ENCODE assay signal across 23 cellular contexts in the genomic region with DNA sequence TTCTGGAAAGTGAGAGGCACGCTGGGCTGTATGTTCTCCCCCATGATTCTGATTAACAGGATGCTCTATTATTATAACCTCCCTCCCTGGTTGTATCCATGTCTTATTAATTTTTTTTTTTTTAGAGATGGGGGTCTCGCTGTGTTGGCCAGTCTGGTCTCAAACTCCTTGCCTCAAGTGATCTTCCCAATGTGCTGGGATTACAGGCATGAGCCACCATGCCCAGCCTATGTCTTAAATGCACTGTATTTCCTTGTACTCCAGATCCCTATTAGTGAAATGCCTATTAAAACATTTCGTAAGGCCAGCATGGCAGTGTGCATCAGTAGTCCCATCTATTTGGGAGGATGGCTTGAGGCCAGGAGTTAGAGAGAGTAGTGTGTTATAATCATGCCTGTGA. TPM values are rescaled to one million over a fixed set of nuclear protein-coding genes. Genes with fewer than 3 reads are reported as not detected.
"Had no signal": no experiment of that assay in that cellular context is flagged by ENCODE, and none has a peak within 500 bp of the region (broad histone marks: within the 10 kb centered on the region; RNA-seq: fewer than 3 reads in every experiment).

No MANE protein-coding gene starts in this region.

- H3K4me3 Mint-ChIP-seq: activated CD4-positive, alpha-beta memory T cell treated with anti-CD3 and anti-CD28 coated beads for 36 hours; activated CD4-positive, alpha-beta T cell treated with anti-CD3 and anti-CD28 coated beads, Interleukin-2, amount 10 ng/mL, durations not matched to agents 7 days and 5 days; T-helper 17 cell had no signal

- ATAC-seq: T-helper 17 cell had no signal

- H3K4me1 Mint-ChIP-seq: activated CD4-positive, alpha-beta T cell treated with anti-CD3 and anti-CD28 coated beads, Interleukin-2, amount 10 ng/mL, durations not matched to agents 7 days and 5 days had no signal

- H3K9me3 Mint-ChIP-seq: activated CD4-positive, alpha-beta memory T cell treated with anti-CD3 and anti-CD28 coated beads for 36 hours; activated CD4-positive, alpha-beta T cell treated with anti-CD3 and anti-CD28 coated beads, Interleukin-2, amount 10 ng/mL, durations not matched to agents 7 days and 5 days; activated T-helper 2 cell treated with anti-CD3 and anti-CD28 coated beads, Interferon-gamma antibody, Interleukin-2, Interleukin-4, amounts not matched to agents 10 μg/mL and 5 μg/mL and 100 μg/mL, durations not matched to agents 14 hours and 24 hours and 36 hours; brain had no signal

- DNase-seq: activated CD4-positive, alpha-beta memory T cell treated with anti-CD3 and anti-CD28 coated beads for 36 hours; activated CD4-positive, alpha-beta T cell treated with anti-CD3 and anti-CD28 coated beads, Interleukin-2, amount 10 ng/mL, durations not matched to agents 7 days and 5 days; activated CD4-positive, CD25-positive, alpha-beta regulatory T cell; activated gamma-delta T cell treated with Interleukin-2 at 50 U/mL for 16 hours; activated naive CD4-positive, alpha-beta T cell treated with anti-CD3 and anti-CD28 coated beads, Interleukin-2, amount 50 U/mL, for 16 hours; activated T-cell treated with anti-CD3 and anti-CD28 coated beads for 4 hours; activated T-cell treated with anti-CD3 and anti-CD28 coated beads, Interleukin-2, amount 50 U/mL, for 48 hours; KG1; NCI-H1092; NCI-H1417 treated with DMSO at 0.1 percent for 48 hours; NCI-H1694; NCI-H2029; NCI-H345; NCI-H510A; NCI-H526 treated with DMSO at 0.1 percent for 48 hours; NCI-H82; SIG-M5; T-helper 17 cell; T-helper 9 cell had no signal

- H3K27ac Mint-ChIP-seq: activated CD4-positive, alpha-beta memory T cell treated with anti-CD3 and anti-CD28 coated beads for 36 hours; activated CD4-positive, alpha-beta T cell treated with anti-CD3 and anti-CD28 coated beads, Interleukin-2, amount 10 ng/mL, durations not matched to agents 7 days and 5 days; activated T-helper 2 cell treated with anti-CD3 and anti-CD28 coated beads, Interferon-gamma antibody, Interleukin-2, Interleukin-4, amounts not matched to agents 10 μg/mL and 5 μg/mL and 100 μg/mL, durations not matched to agents 14 hours and 24 hours and 36 hours; T-helper 17 cell had no signal

- H3K27me3 Mint-ChIP-seq: activated CD4-positive, alpha-beta memory T cell treated with anti-CD3 and anti-CD28 coated beads for 36 hours; activated CD4-positive, alpha-beta T cell treated with anti-CD3 and anti-CD28 coated beads, Interleukin-2, amount 10 ng/mL, durations not matched to agents 7 days and 5 days; brain; T-helper 17 cell had no signal

RNA-seq across cellular contexts. Expression of gene PDE6A, which starts 48.9 kb away (rescaled TPM):
- total RNA-seq: activated CD4-positive, alpha-beta memory T cell treated with anti-CD3 and anti-CD28 coated beads for 36 hours; activated CD4-positive, alpha-beta T cell treated with anti-CD3 and anti-CD28 coated beads, Interleukin-2, amount 10 ng/mL, durations not matched to agents 7 days and 5 days; activated CD8-positive, alpha-beta memory T cell treated with anti-CD3 and anti-CD28 coated beads for 36 hours; activated T-helper 2 cell treated with anti-CD3 and anti-CD28 coated beads, Interferon-gamma antibody, Interleukin-2, Interleukin-4, amounts not matched to agents 10 μg/mL and 5 μg/mL and 100 μg/mL, durations not matched to agents 14 hours and 24 hours and 36 hours; OCI-LY7; T-helper 17 cell had no signal
